Comparison of ENCODE assay signal across 13 cellular contexts in the genomic region with DNA sequence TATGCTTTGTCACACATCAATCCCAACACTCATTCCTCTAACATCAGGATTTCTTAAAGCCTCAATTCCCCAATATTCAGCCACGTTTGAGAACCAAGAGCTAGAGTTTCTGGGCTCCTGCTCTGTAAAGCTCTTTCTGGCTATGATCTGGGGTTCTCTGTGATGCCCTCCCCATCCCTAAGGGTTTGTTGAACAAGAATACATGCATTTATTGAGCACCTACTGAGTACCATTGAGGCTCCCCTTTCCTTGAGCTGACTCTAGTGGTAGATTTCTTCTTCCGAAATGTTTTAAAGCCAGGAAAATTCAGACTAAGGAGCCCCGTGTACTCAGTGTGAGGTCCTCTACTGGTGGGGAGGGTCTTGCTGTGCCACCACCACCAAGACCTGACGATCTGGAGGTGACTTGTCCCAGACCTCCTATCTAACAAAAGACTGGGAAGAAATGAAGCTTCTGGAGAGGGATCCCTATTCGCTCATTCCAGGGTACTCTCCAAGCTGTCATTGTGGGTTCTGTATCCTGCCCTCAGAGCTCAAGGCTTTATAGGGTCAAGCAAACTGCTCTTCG. TPM values are rescaled to one million over a fixed set of nuclear protein-coding genes. Genes with fewer than 3 reads are reported as not detected.
A peak's percentile ranks its signal among the peaks of the same experiment; 100 is the strongest.
DNase-seq lines count a peak whose midpoint lies in the region; ATAC-seq and TF ChIP-seq lines count a peak whose summit lies in the region.
"Had no signal": no experiment of that assay in that cellular context is flagged by ENCODE, and none has a peak within 500 bp of the region (broad histone marks: within the 10 kb centered on the region; RNA-seq: fewer than 3 reads in every experiment).

No MANE protein-coding gene starts in this region.

- peak; percentile 16; the same call in 1 of the 2 replicates for TF ChIP-seq CTCF in WERI-Rb-1 (IDR thresholded peaks at IDR 0.05; ENCODE audit: low read depth, low read length)

- H3K4me1 ChIP-seq in right cardiac atrium (ENCODE audit: control insufficient read depth, insufficient read depth, low read length) = peaks cover 15% of the 10 kb centered on the region

- H3K27me3 ChIP-seq in WERI-Rb-1 (ENCODE audit: insufficient read depth, low read depth, severe bottlenecking) = no peaks in the 10 kb centered on the region
- no peaks in the 10 kb centered on the region for H3K27me3 ChIP-seq in right cardiac atrium (ENCODE audit: control insufficient read depth, insufficient read depth)
- H3K27me3 ChIP-seq: suprapubic skin had no signal

- ATAC-seq in right cardiac atrium (no peak), GM21381 (IDR thresholded peaks at IDR 0.05; ENCODE audit: unreplicated experiment) (no peak)
- ATAC-seq in stimulated activated memory B cell treated with anti-CD40 and anti-IgM and Interleukin-4, amounts not matched to agents 10 μg/mL and 1 μg/mL and 100 μg/mL, for 72 hours = no peak

- H3K27ac ChIP-seq in WERI-Rb-1 = no peak overlapping the region
- peak overlapping the region; percentile 89 for H3K27ac ChIP-seq in right cardiac atrium (ENCODE audit: low read length)
- H3K27ac ChIP-seq: suprapubic skin had no signal

- peak overlapping the region; percentile 36 for H3K27ac Mint-ChIP-seq in activated CD4-positive, alpha-beta T cell treated with anti-CD3 and anti-CD28 coated beads, Interleukin-2, amount 10 ng/mL, durations not matched to agents 7 days and 5 days
- H3K27ac Mint-ChIP-seq in stimulated activated memory B cell treated with anti-CD40 and anti-IgM and Interleukin-4, amounts not matched to agents 10 μg/mL and 1 μg/mL and 100 μg/mL, for 72 hours = peak overlapping the region; percentile 84

- no peaks in the 10 kb centered on the region for H3K36me3 Mint-ChIP-seq in activated CD4-positive, alpha-beta T cell treated with anti-CD3 and anti-CD28 coated beads, Interleukin-2, amount 10 ng/mL, durations not matched to agents 7 days and 5 days (ENCODE audit: low read depth)
- H3K36me3 Mint-ChIP-seq in stimulated activated memory B cell treated with anti-CD40 and anti-IgM and Interleukin-4, amounts not matched to agents 10 μg/mL and 1 μg/mL and 100 μg/mL, for 72 hours = no peaks in the 10 kb centered on the region

- no peak overlapping the region for H3K4me3 Mint-ChIP-seq in activated CD4-positive, alpha-beta T cell treated with anti-CD3 and anti-CD28 coated beads, Interleukin-2, amount 10 ng/mL, durations not matched to agents 7 days and 5 days
- no peak overlapping the region for H3K4me3 Mint-ChIP-seq in stimulated activated memory B cell treated with anti-CD40 and anti-IgM and Interleukin-4, amounts not matched to agents 10 μg/mL and 1 μg/mL and 100 μg/mL, for 72 hours
- H3K4me3 Mint-ChIP-seq: neural crest cell had no signal

- H3K4me3 ChIP-seq in WERI-Rb-1 (ENCODE audit: low read depth, low read length) (no peak overlapping the region), right cardiac atrium (ENCODE audit: low read length) (no peak overlapping the region)
- H3K4me3 ChIP-seq: suprapubic skin had no signal

- peaks cover 33% of the 10 kb centered on the region for H3K4me1 Mint-ChIP-seq in activated CD4-positive, alpha-beta T cell treated with anti-CD3 and anti-CD28 coated beads, Interleukin-2, amount 10 ng/mL, durations not matched to agents 7 days and 5 days
- peaks cover 35% of the 10 kb centered on the region for H3K4me1 Mint-ChIP-seq in stimulated activated memory B cell treated with anti-CD40 and anti-IgM and Interleukin-4, amounts not matched to agents 10 μg/mL and 1 μg/mL and 100 μg/mL, for 72 hours
- H3K4me1 Mint-ChIP-seq: neural crest cell had no signal

- POLR2A ChIA-PET in activated CD4-positive, alpha-beta T cell treated with anti-CD3 and anti-CD28 coated beads, Interleukin-2, amount 10 ng/mL, durations not matched to agents 7 days and 5 days (lab: Charles Lee) = no interaction called here

- 85% methylated on average over 6 of the region's 6 CpGs for WGBS in right cardiac atrium

- intact Hi-C loops in right cardiac atrium (cut with DNase I) = no loop called here

- no peaks in the 10 kb centered on the region for H3K27me3 Mint-ChIP-seq in activated CD4-positive, alpha-beta T cell treated with anti-CD3 and anti-CD28 coated beads, Interleukin-2, amount 10 ng/mL, durations not matched to agents 7 days and 5 days
- H3K27me3 Mint-ChIP-seq in stimulated activated memory B cell treated with anti-CD40 and anti-IgM and Interleukin-4, amounts not matched to agents 10 μg/mL and 1 μg/mL and 100 μg/mL, for 72 hours = no peaks in the 10 kb centered on the region

- H3K9me3 Mint-ChIP-seq in activated CD4-positive, alpha-beta T cell treated with anti-CD3 and anti-CD28 coated beads, Interleukin-2, amount 10 ng/mL, durations not matched to agents 7 days and 5 days = no peaks in the 10 kb centered on the region
- no peaks in the 10 kb centered on the region for H3K9me3 Mint-ChIP-seq in stimulated activated memory B cell treated with anti-CD40 and anti-IgM and Interleukin-4, amounts not matched to agents 10 μg/mL and 1 μg/mL and 100 μg/mL, for 72 hours
- H3K9me3 Mint-ChIP-seq: neural crest cell had no signal

- CTCF ChIA-PET in activated CD4-positive, alpha-beta T cell treated with anti-CD3 and anti-CD28 coated beads, Interleukin-2, amount 10 ng/mL, durations not matched to agents 7 days and 5 days (lab: Charles Lee) = interaction anchor here (0.6 to 3.1 kb wide), 14 partner anchors 8 to 164 kb away, joined by 3 to 13 read pairs (median 4); a partner anchor contains a TSS

- no peaks in the 10 kb centered on the region for H3K36me3 ChIP-seq in WERI-Rb-1
- H3K36me3 ChIP-seq: suprapubic skin had no signal

- no peaks in the 10 kb centered on the region for H3K9me3 ChIP-seq in WERI-Rb-1 (ENCODE audit: severe bottlenecking)
- H3K9me3 ChIP-seq in right cardiac atrium (ENCODE audit: control insufficient read depth, low read length) = no peaks in the 10 kb centered on the region
- H3K9me3 ChIP-seq: suprapubic skin had no signal

- DNase-seq in activated CD4-positive, alpha-beta T cell treated with anti-CD3 and anti-CD28 coated beads, Interleukin-2, amount 10 ng/mL, durations not matched to agents 7 days and 5 days = no peak
- no peak for DNase-seq in activated CD4-positive, alpha-beta T cell treated with anti-CD3 and anti-CD28 coated beads for 4 hours
- DNase-seq in WERI-Rb-1 = no peak
- no peak for DNase-seq in right cardiac atrium
- no peak for DNase-seq in kidney tubule cell (ENCODE audit: low spot score)
- no peak for DNase-seq in RPMI8226
- DNase-seq: Calu3, NCI-H1092 treated with DMSO at 0.1 percent for 48 hours, NCI-H2227 treated with DMSO at 0.1 percent for 48 hours had no signal

RNA-seq across cellular contexts. Expression of a gene that starts 23.1 kb away (rescaled TPM):
- total RNA-seq in activated CD4-positive, alpha-beta T cell treated with anti-CD3 and anti-CD28 coated beads, Interleukin-2, amount 10 ng/mL, durations not matched to agents 7 days and 5 days = 100 to 1,000 TPM; 174 to 192 TPM
- total RNA-seq in right cardiac atrium = 100 to 1,000 TPM in 1 of 4 donors, 10 to 100 TPM in 3; 53.4 to 102 (median 76.8) TPM
- 69.5 TPM for polyA plus RNA-seq in right cardiac atrium
- total RNA-seq: Calu3, neural crest cell had no signal

RNA-seq across cellular contexts. Expression of a gene that starts 59.1 kb away (rescaled TPM):
- total RNA-seq in activated CD4-positive, alpha-beta T cell treated with anti-CD3 and anti-CD28 coated beads, Interleukin-2, amount 10 ng/mL, durations not matched to agents 7 days and 5 days = 10 to 100 TPM; 38.2 to 40.5 TPM
- total RNA-seq in right cardiac atrium = 10 to 100 TPM; 29.6 to 40.8 (median 38.7) TPM
- polyA plus RNA-seq in right cardiac atrium = 19.7 TPM
